ENCODE assay signal across 1 cellular context in the genomic region with DNA sequence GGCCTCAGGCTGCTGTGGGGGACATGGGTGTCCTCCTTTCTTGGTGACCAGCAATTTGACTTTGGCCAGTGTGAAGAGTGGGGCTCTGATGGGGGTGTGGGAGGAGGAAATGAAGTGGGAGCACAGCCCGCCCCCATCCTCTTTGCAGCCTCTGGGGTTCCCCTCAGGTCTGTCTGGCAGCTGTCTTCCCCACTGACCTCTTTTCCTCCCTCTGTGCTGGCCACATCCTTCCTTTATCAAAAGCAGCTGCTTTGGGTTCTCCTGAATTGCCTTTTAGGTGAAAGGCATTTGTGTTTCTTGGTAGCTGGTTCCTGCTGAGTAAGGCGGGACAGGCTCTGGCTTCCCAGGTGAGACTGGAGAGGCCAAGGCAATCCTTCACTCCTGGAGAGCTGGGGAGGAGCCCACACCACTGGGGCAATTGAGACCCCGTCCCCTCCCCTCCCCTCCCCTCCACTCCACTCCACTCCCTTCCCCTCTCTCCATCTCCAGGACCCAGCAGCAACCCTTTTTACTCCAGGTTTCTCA.
TF ChIP-seq lines count a peak whose summit lies in the region.

No MANE protein-coding gene starts in this region.

TF ChIP-seq in SK-N-SH, 30 proteins besides CTCF, POLR2A, EP300 and RAD21:
- TF ChIP-seq POLR2AphosphoS5 (IDR thresholded peaks at IDR 0.05; ENCODE audit: low read depth, low read length) = no peak
- no peak for TF ChIP-seq FOXJ3 (CRISPR knock-in tag; IDR thresholded peaks at IDR 0.05)
- no peak for TF ChIP-seq YY1 (IDR thresholded peaks at IDR 0.05; ENCODE audit: low read depth)
- TF ChIP-seq RFX5 (IDR thresholded peaks at IDR 0.05; ENCODE audit: low read length) = no peak
- TF ChIP-seq EZH2phosphoT487 (IDR thresholded peaks at IDR 0.05; ENCODE audit: borderline replicate concordance, low read depth) = no peak
- no peak for TF ChIP-seq SIN3A (IDR thresholded peaks at IDR 0.05; ENCODE audit: borderline replicate concordance, low read depth, low read length)
- no peak for TF ChIP-seq ELF1 (IDR thresholded peaks at IDR 0.05)
- TF ChIP-seq SMC3 (IDR thresholded peaks at IDR 0.05; ENCODE audit: low read depth, low read length) = no peak
- no peak for TF ChIP-seq TCF12 (IDR thresholded peaks at IDR 0.05)
- TF ChIP-seq RCOR1 (IDR thresholded peaks at IDR 0.05; ENCODE audit: low read length) = no peak
- no peak for TF ChIP-seq NRF1 (IDR thresholded peaks at IDR 0.05; ENCODE audit: low read depth, low read length)
